30 cellular contexts compared by ENCODE assay signal in genomic region chr1:108678696-108679095, GRCh38. TPM values are rescaled to one million over a fixed set of nuclear protein-coding genes. Genes with fewer than 3 reads are reported as not detected.
DNase-seq lines count a peak whose midpoint lies in the region; ATAC-seq and TF ChIP-seq lines count a peak whose summit lies in the region.
"Had no signal": no experiment of that assay in that cellular context is flagged by ENCODE, and none has a peak within 500 bp of the region (broad histone marks: within the 10 kb centered on the region; RNA-seq: fewer than 3 reads in every experiment).

No MANE protein-coding gene starts in this region.

- no peak overlapping the region for H3K4me3 ChIP-seq in heart right ventricle
- H3K4me3 ChIP-seq in lower lobe of right lung: no peak overlapping the region
- no peak overlapping the region for H3K4me3 ChIP-seq in upper lobe of right lung
- H3K4me3 ChIP-seq in BE2C (ENCODE audit: low read depth, low read length): no peak overlapping the region
- H3K4me3 ChIP-seq: BLaER1 had no signal

- H3K27me3 ChIP-seq in heart right ventricle (no peaks in the 10 kb centered on the region), lower lobe of right lung (ENCODE audit: low read depth) (no peaks in the 10 kb centered on the region), upper lobe of right lung (no peaks in the 10 kb centered on the region), BE2C (no peaks in the 10 kb centered on the region)
- H3K27me3 ChIP-seq: BLaER1 had no signal

- peak; percentile 46 for ATAC-seq in Right ventricle myocardium inferior
- no peak for ATAC-seq in heart right ventricle
- peak; percentile 32 to 39 for ATAC-seq in lower lobe of right lung
- ATAC-seq in upper lobe of right lung: peak; percentile 65
- no peak for ATAC-seq in HG03521 (IDR thresholded peaks at IDR 0.05; ENCODE audit: unreplicated experiment)
- ATAC-seq: HepG2, PC-3, T-cell had no signal

- H3K9me3 ChIP-seq in heart right ventricle (no peaks in the 10 kb centered on the region), lower lobe of right lung (no peaks in the 10 kb centered on the region), upper lobe of right lung (no peaks in the 10 kb centered on the region), BE2C (no peaks in the 10 kb centered on the region; the same call in 1 of the 2 replicates)

- 81 to 88% methylated on average over 5 of the region's 5 CpGs for WGBS in heart right ventricle, 2 donors

- no peak overlapping the region for H3K27ac ChIP-seq in heart right ventricle
- H3K27ac ChIP-seq in lower lobe of right lung: no peak overlapping the region
- H3K27ac ChIP-seq in upper lobe of right lung: no peak overlapping the region
- H3K27ac ChIP-seq: BLaER1 had no signal

- peaks cover 0 to 6% (median 0%) of the 10 kb centered on the region in 9 donors for H3K4me1 ChIP-seq in heart right ventricle
- H3K4me1 ChIP-seq in lower lobe of right lung: peaks cover 3% of the 10 kb centered on the region
- peaks cover 7% of the 10 kb centered on the region for H3K4me1 ChIP-seq in upper lobe of right lung
- H3K4me1 ChIP-seq in BE2C: no peaks in the 10 kb centered on the region

- DNase-seq in Right ventricle myocardium inferior (ENCODE audit: missing footprints) (no peak), heart right ventricle (no peak), RPMI8226 (peak; percentile 40), lower lobe of right lung (no peak), upper lobe of right lung (no peak), OCI-M1 (lab: John Stamatoyannopoulos, UW) (no peak), BE2C (no peak)
- DNase-seq: CD4-positive, alpha-beta memory T cell; COR-L47; DMS79; EL; GDM1; HCEC 1CT; Kasumi-1; NCI-H1417; NCI-H1694; NCI-H2029 treated with DMSO at 0.1 percent for 48 hours; NCI-H2227 treated with DMSO at 0.1 percent for 48 hours; NCI-H526 treated with DMSO at 0.1 percent for 48 hours; PC-3; SHP77; T-cell had no signal

- intact Hi-C loops in Right ventricle myocardium inferior (cut with DNase I) (no loop called here), heart right ventricle (cut with DNase I) (no loop called here), lower lobe of right lung (cut with DNase I) (no loop called here), upper lobe of right lung (cut with DNase I) (no loop called here)

- H3K36me3 ChIP-seq in heart right ventricle (no peaks in the 10 kb centered on the region), lower lobe of right lung (no peaks in the 10 kb centered on the region), upper lobe of right lung (no peaks in the 10 kb centered on the region), BE2C (no peaks in the 10 kb centered on the region)
- H3K36me3 ChIP-seq: BLaER1 had no signal

- TF ChIP-seq CTCF in heart right ventricle (IDR thresholded peaks at IDR 0.05) (no peak), lower lobe of right lung (IDR thresholded peaks at IDR 0.05) (no peak), upper lobe of right lung (IDR thresholded peaks at IDR 0.05) (no peak), BE2C (IDR thresholded peaks at IDR 0.05; ENCODE audit: low read depth, low read length) (no peak)

RNA-seq across cellular contexts. Expression of gene PRPF38B, which starts 13.4 kb away (rescaled TPM):
- total RNA-seq in Right ventricle myocardium inferior: 16.9 TPM
- total RNA-seq in heart right ventricle: 10 to 100 TPM; 11.2 to 22.8 (median 13.3) TPM
- polyA plus RNA-seq in heart right ventricle: 10 to 100 TPM; 15.1 to 42.7 TPM
- 41.0 TPM for total RNA-seq in lower lobe of right lung
- total RNA-seq in upper lobe of right lung: 39.3 TPM
- polyA plus RNA-seq in BE2C (2012; ENCODE audit: insufficient read depth, insufficient read length, low read depth): 54.9 TPM

RNA-seq across cellular contexts. Expression of gene HENMT1, which starts 17.8 kb away (rescaled TPM):
- total RNA-seq in Right ventricle myocardium inferior (1.1 TPM), heart right ventricle (1 to 10 TPM in 5 of 10 donors, under 1 TPM in 5; 0.36 to 3.0 (median 1.3) TPM), lower lobe of right lung (6.5 TPM), upper lobe of right lung (5.6 TPM)
- polyA plus RNA-seq in heart right ventricle: 1 to 10 TPM in 1 of 2 donors, under 1 TPM in 1; 0.66 to 1.2 TPM
- polyA plus RNA-seq in BE2C (2012; ENCODE audit: insufficient read depth, insufficient read length, low read depth): not detected
- total RNA-seq: A172, HepG2, HT1080, M059J, SK-MEL-5 had no signal
- polyA plus RNA-seq: HepG2 had no signal

RNA-seq across cellular contexts. Expression of gene FNDC7, which starts 34.0 kb away (rescaled TPM):
- not detected for total RNA-seq in Right ventricle myocardium inferior
- total RNA-seq in heart right ventricle: under 1 TPM in 1 of 10 donors, not detected in 9; 0.13 TPM
- polyA plus RNA-seq in heart right ventricle: not detected
- total RNA-seq in lower lobe of right lung: not detected
- not detected for total RNA-seq in upper lobe of right lung
- polyA plus RNA-seq in BE2C (2012; ENCODE audit: insufficient read depth, insufficient read length, low read depth): 0.26 TPM
- total RNA-seq: A172, HepG2, HT1080, M059J, NCI-H460, PC-3, SK-MEL-5 had no signal

Comparison
In these comparisons a context has a peak if more than half of its experiments do, and no peak if none do; other contexts are left out.
1. ATAC-seq: peak in Right ventricle myocardium inferior (single experiment), lower lobe of right lung (2 of 2) and upper lobe of right lung (single experiment); none in heart right ventricle (0 of 8) and HG03521 (single experiment).